ENCODE assay signal across 23 cellular contexts in genomic region chr7:129776397-129776792, GRCh38.
"Had no signal": no experiment of that assay in that cellular context is flagged by ENCODE, and none has a peak within 500 bp of the region (broad histone marks: within the 10 kb centered on the region; RNA-seq: fewer than 3 reads in every experiment).

No MANE protein-coding gene starts in this region.

- H3K4me2 ChIP-seq: hepatocyte, neural progenitor cell had no signal

- H3K9ac ChIP-seq: neural progenitor cell had no signal

- H3K9me3 ChIP-seq: colonic mucosa, ovary, right atrium auricular region, sigmoid colon had no signal

- H3K9me3 Mint-ChIP-seq: natural killer cell treated with Interleukin-12 subunit alpha and Interleukin-12 subunit beta and Interleukin-15 and Interleukin-18, amount 100 ng/mL, for 72 hours; neural progenitor cell had no signal

- H3K79me2 ChIP-seq: hepatocyte had no signal

- H2AFZ ChIP-seq: hepatocyte, neural progenitor cell had no signal

- H3K4me1 ChIP-seq: foreskin keratinocyte had no signal

- ATAC-seq: foreskin keratinocyte; left colon; left ventricle myocardium superior; natural killer cell treated with Interleukin-12 subunit alpha and Interleukin-12 subunit beta and Interleukin-15 and Interleukin-18, amount 100 ng/mL, for 72 hours had no signal

- FAIRE-seq: endothelial cell of umbilical vein had no signal

- H3K36me3 ChIP-seq: colonic mucosa, neural progenitor cell, ovary, right atrium auricular region, sigmoid colon had no signal

- H3K4me3 ChIP-seq: colonic mucosa, hepatocyte, lung, neural progenitor cell, ovary, right atrium auricular region, sigmoid colon, skin epidermis had no signal

- H3K27ac ChIP-seq: colonic mucosa, foreskin keratinocyte, hepatocyte, neural progenitor cell, ovary, right atrium auricular region, sigmoid colon, skin epidermis had no signal

- H3K36me3 Mint-ChIP-seq: natural killer cell treated with Interleukin-12 subunit alpha and Interleukin-12 subunit beta and Interleukin-15 and Interleukin-18, amount 100 ng/mL, for 72 hours; neural progenitor cell had no signal

- H3K4me3 Mint-ChIP-seq: natural killer cell treated with Interleukin-12 subunit alpha and Interleukin-12 subunit beta and Interleukin-15 and Interleukin-18, amount 100 ng/mL, for 72 hours had no signal

- H3K27ac Mint-ChIP-seq: natural killer cell treated with Interleukin-12 subunit alpha and Interleukin-12 subunit beta and Interleukin-15 and Interleukin-18, amount 100 ng/mL, for 72 hours; neural progenitor cell had no signal

- DNase-seq: colonic mucosa; dermis blood vessel endothelial cell; erythroblast; foreskin keratinocyte; head of caudate nucleus; left colon; left ventricle myocardium superior; mesenchymal stem cell; midbrain; nucleus accumbens; ovary; sigmoid colon; stimulated activated CD4-positive, alpha-beta T cell treated with anti-CD3 and anti-CD28 coated beads, Interleukin-2, amount 100 ng/mL, for 24 hours; stimulated activated CD4-positive, alpha-beta T cell treated with anti-CD3 and anti-CD28 coated beads, Interleukin-4, amount 100 ng/mL, for 4 hours; stimulated activated naive CD4-positive, alpha-beta T cell; trophoblast cell had no signal
